16 cellular contexts compared by ENCODE assay signal in the genomic region with DNA sequence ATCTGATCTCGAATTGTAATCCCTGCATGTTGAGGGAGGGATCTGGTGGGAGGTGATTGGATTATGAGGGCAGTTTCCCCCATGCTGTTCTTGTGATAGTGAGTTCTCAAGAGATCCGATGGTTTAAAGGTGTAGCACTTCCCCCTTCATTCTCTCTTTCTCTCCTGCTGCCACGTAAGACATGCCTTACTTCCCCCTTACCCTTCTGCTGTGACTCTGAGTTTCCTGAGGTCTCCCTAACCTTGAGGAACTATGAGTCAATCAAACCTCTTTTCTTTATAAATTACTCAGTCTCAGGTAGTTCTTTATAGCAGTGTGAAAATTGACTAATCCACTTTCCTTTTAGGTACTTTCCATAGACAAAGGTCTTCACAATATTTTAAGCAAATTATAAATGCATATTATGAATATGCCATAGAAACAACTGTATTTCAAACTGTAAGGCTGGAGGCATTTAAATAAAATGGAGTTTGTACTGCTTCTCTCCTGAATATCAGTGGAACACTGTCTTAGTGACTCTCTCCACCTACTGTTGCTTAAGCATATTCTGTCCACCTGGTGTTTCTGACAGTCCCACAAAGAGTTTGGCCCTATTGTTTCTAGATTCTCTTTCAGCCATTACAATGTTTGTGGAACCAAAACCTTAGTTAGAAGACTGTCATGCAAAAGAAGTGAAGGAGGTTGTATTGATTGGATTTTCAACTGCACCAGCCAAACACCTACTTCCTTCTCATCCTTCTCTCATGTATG. TPM values are rescaled to one million over a fixed set of nuclear protein-coding genes. Genes with fewer than 3 reads are reported as not detected.
DNase-seq lines count a peak whose midpoint lies in the region; ATAC-seq, FAIRE-seq and TF ChIP-seq lines count a peak whose summit lies in the region.
"Had no signal": no experiment of that assay in that cellular context is flagged by ENCODE, and none has a peak within 500 bp of the region (broad histone marks: within the 10 kb centered on the region; RNA-seq: fewer than 3 reads in every experiment).

No MANE protein-coding gene starts in this region.

- H3K27ac ChIP-seq in GM12878 (ENCODE audit: control insufficient read depth, insufficient read depth), result no peak overlapping the region

- no peak for FAIRE-seq in GM12878 (lab: Jason Lieb, UNC)
- FAIRE-seq: H1 had no signal

- BruUV-seq in GM12878 (replicated peaks; lab: Mats Ljungman, UMichigan), result no TSS peak
- BruUV-seq in MCF 10A (replicated peaks; lab: Mats Ljungman, UMichigan), result no TSS peak

- peaks cover 17% of the 10 kb centered on the region for H3K9me3 Mint-ChIP-seq in activated CD8-positive, alpha-beta T cell treated with anti-CD3 and anti-CD28 coated beads for 36 hours
- H3K9me3 Mint-ChIP-seq in activated CD8-positive, alpha-beta T cell treated with anti-CD3 and anti-CD28 coated beads, Interleukin-2, amount 10 ng/mL, durations not matched to agents 7 days and 5 days (ENCODE audit: insufficient read depth), result peaks cover 3% of the 10 kb centered on the region
- H3K9me3 Mint-ChIP-seq in MCF 10A (ENCODE audit: unreplicated experiment), result no peaks in the 10 kb centered on the region

- TF ChIP-seq CTCF in activated CD8-positive, alpha-beta T cell treated with anti-CD3 and anti-CD28 coated beads for 36 hours (IDR thresholded peaks at IDR 0.05), result no peak
- TF ChIP-seq CTCF in GM12878 (IDR thresholded peaks at IDR 0.05 in 2 of 3, conservative IDR thresholded peaks at IDR 0.05 in 1 of 3; ENCODE audit: control insufficient read depth in 2 of 3, extremely low read depth in 1 of 3, insufficient read depth in 1 of 3, low read depth in 3 of 3, low read length in 3 of 3) (no peak), MCF 10A (IDR thresholded peaks at IDR 0.05; ENCODE audit: unreplicated experiment) (no peak)

- H2AFZ ChIP-seq in GM12878 (ENCODE audit: control insufficient read depth, low read depth, low read length), result no peak overlapping the region

- intact Hi-C loops in activated CD8-positive, alpha-beta T cell treated with anti-CD3 and anti-CD28 coated beads for 36 hours (cut with micrococcal nuclease), result loop anchor here (2.0 to 5.0 kb wide), 5 partner anchors 65 to 235 kb away; no protein-coding TSS in a partner anchor
- intact Hi-C loops in GM12878 (cut with micrococcal nuclease; ENCODE audit: unreplicated experiment) (loop anchor here (2.0 to 5.0 kb wide), 3 partner anchors 65 to 500 kb away; no protein-coding TSS in a partner anchor), MCF 10A (cut with micrococcal nuclease) (loop anchor here (5.0 kb wide), 1 partner anchor 500 kb away; no protein-coding TSS in a partner anchor)

- no peak overlapping the region for H3K4me3 ChIP-seq in GM12878

- peak overlapping the region; percentile 90 for H3K27ac Mint-ChIP-seq in activated CD8-positive, alpha-beta T cell treated with anti-CD3 and anti-CD28 coated beads for 36 hours
- H3K27ac Mint-ChIP-seq in activated CD8-positive, alpha-beta T cell treated with anti-CD3 and anti-CD28 coated beads, Interleukin-2, amount 10 ng/mL, durations not matched to agents 7 days and 5 days, result no peak overlapping the region
- H3K27ac Mint-ChIP-seq in MCF 10A (ENCODE audit: low read depth, unreplicated experiment), result no peak overlapping the region
- H3K27ac Mint-ChIP-seq: IgD-negative memory B cell, memory B cell had no signal

- H3K27me3 Mint-ChIP-seq in activated CD8-positive, alpha-beta T cell treated with anti-CD3 and anti-CD28 coated beads for 36 hours, result peaks cover 19% of the 10 kb centered on the region
- peaks cover 36% of the 10 kb centered on the region for H3K27me3 Mint-ChIP-seq in activated CD8-positive, alpha-beta T cell treated with anti-CD3 and anti-CD28 coated beads, Interleukin-2, amount 10 ng/mL, durations not matched to agents 7 days and 5 days (ENCODE audit: low read depth)
- H3K27me3 Mint-ChIP-seq in MCF 10A (ENCODE audit: insufficient read depth, unreplicated experiment), result no peaks in the 10 kb centered on the region

- POLR2A ChIA-PET in activated CD8-positive, alpha-beta T cell treated with anti-CD3 and anti-CD28 coated beads for 36 hours (lab: Charles Lee), result interaction anchor here (0.7 to 2.6 kb wide), 4 partner anchors 72 to 123 kb away, joined by 3 to 9 read pairs (median 5); a partner anchor contains a TSS
- POLR2A ChIA-PET in activated CD8-positive, alpha-beta T cell treated with anti-CD3 and anti-CD28 coated beads, Interleukin-2, amount 10 ng/mL, durations not matched to agents 7 days and 5 days (lab: Charles Lee), result no interaction called here
- POLR2A ChIA-PET in GM12878 (lab: Charles Lee) (interaction anchor here (1.2 kb wide), 1 partner anchor 175 kb away, joined by 3 read pairs; no protein-coding TSS in a partner anchor), MCF 10A (lab: Yijun Ruan, JAX) (no interaction called here)

- no peaks in the 10 kb centered on the region for H3K36me3 ChIP-seq in GM12878 (ENCODE audit: control insufficient read depth in 2 of 2, insufficient read depth in 2 of 2, low read length in 1 of 2)

- TF ChIP-seq EP300 in GM12878 (IDR thresholded peaks at IDR 0.05; ENCODE audit: borderline replicate concordance in 1 of 2, control insufficient read depth in 1 of 2, low read depth in 2 of 2, low read length in 2 of 2), result no peak

- H3K27me3 ChIP-seq in GM12878 (replicated peaks in 1 of 2; ENCODE audit: control insufficient read depth in 2 of 2, insufficient read depth in 2 of 2, low read length in 1 of 2), result no peaks in the 10 kb centered on the region

- 17% methylated on average over 3 of the region's 3 CpGs for WGBS in GM12878 (ENCODE audit: insufficient coverage, insufficient replicate concordance, low lambda C conversion rate, missing lambda C conversion rate)

- H3K9ac ChIP-seq in GM12878 (ENCODE audit: control insufficient read depth, insufficient read depth, low read length), result no peak overlapping the region

- H3K4me2 ChIP-seq in GM12878 (ENCODE audit: control insufficient read depth, insufficient read depth), result peak overlapping the region; percentile 26; the same call in 1 of the 2 replicates

- H3K4me1 Mint-ChIP-seq in activated CD8-positive, alpha-beta T cell treated with anti-CD3 and anti-CD28 coated beads for 36 hours (ENCODE audit: low read depth), result peaks cover 48% of the 10 kb centered on the region
- H3K4me1 Mint-ChIP-seq in activated CD8-positive, alpha-beta T cell treated with anti-CD3 and anti-CD28 coated beads, Interleukin-2, amount 10 ng/mL, durations not matched to agents 7 days and 5 days (ENCODE audit: low read depth), result no peaks in the 10 kb centered on the region
- H3K4me1 Mint-ChIP-seq in MCF 10A (ENCODE audit: insufficient read depth, unreplicated experiment), result peaks cover 21% of the 10 kb centered on the region
- H3K4me1 Mint-ChIP-seq: memory B cell had no signal

- H3K9me3 ChIP-seq in GM12878 (replicated peaks; ENCODE audit: control insufficient read depth, insufficient read depth, low read length), result peaks cover 12% of the 10 kb centered on the region; the same call in 2 of the 3 replicates

- SMC1A ChIA-PET in GM12878 (lab: Charles Lee; ENCODE audit: uncharacterized antibody, unreplicated experiment), result interaction anchor here (1.3 to 7.1 kb wide), 9 partner anchors 10 to 124 kb away, joined by 3 to 91 read pairs (median 6); no protein-coding TSS in a partner anchor

- no peaks in the 10 kb centered on the region for H4K20me1 ChIP-seq in GM12878 (ENCODE audit: control insufficient read depth, insufficient read depth)

- RAD21 ChIA-PET in GM12878 (lab: Charles Lee; ENCODE audit: unreplicated experiment), result interaction anchor here (0.6 to 4.6 kb wide), 5 partner anchors 67 to 123 kb away, joined by 3 to 51 read pairs (median 7); a partner anchor contains a TSS

- H3K4me1 ChIP-seq in GM12878 (ENCODE audit: control insufficient read depth, insufficient read depth, low read length), result peaks cover 15% of the 10 kb centered on the region

- no peaks in the 10 kb centered on the region for H3K79me2 ChIP-seq in GM12878 (ENCODE audit: control insufficient read depth, insufficient read depth, low read length)

- H3K4me3 Mint-ChIP-seq in activated CD8-positive, alpha-beta T cell treated with anti-CD3 and anti-CD28 coated beads for 36 hours, result peak overlapping the region; percentile 8
- H3K4me3 Mint-ChIP-seq in activated CD8-positive, alpha-beta T cell treated with anti-CD3 and anti-CD28 coated beads, Interleukin-2, amount 10 ng/mL, durations not matched to agents 7 days and 5 days, result no peak overlapping the region
- H3K4me3 Mint-ChIP-seq in MCF 10A (ENCODE audit: unreplicated experiment), result no peak overlapping the region
- H3K4me3 Mint-ChIP-seq: IgD-negative memory B cell, memory B cell had no signal

- in situ Hi-C loops in GM12878 (cut with MboI), result loop anchor here (5.0 to 10.0 kb wide), 4 partner anchors 70 to 503 kb away; no protein-coding TSS in a partner anchor

- TF ChIP-seq RAD21 in GM12878 (IDR thresholded peaks at IDR 0.05; ENCODE audit: insufficient read depth, low read depth, low read length), result no peak

- CTCF ChIA-PET in activated CD8-positive, alpha-beta T cell treated with anti-CD3 and anti-CD28 coated beads for 36 hours (lab: Charles Lee), result interaction anchor here (0.8 to 5.9 kb wide), 15 partner anchors 12 to 254 kb away, joined by 3 to 121 read pairs (median 8); a partner anchor contains a TSS
- CTCF ChIA-PET in activated CD8-positive, alpha-beta T cell treated with anti-CD3 and anti-CD28 coated beads, Interleukin-2, amount 10 ng/mL, durations not matched to agents 7 days and 5 days (lab: Charles Lee), result interaction anchor here (0.6 to 4.2 kb wide), 8 partner anchors 8 to 501 kb away, joined by 3 to 90 read pairs (median 4); no protein-coding TSS in a partner anchor
- CTCF ChIA-PET in GM12878 (lab: Yijun Ruan, JAX), result interaction anchor here (1.0 to 6.1 kb wide), 13 partner anchors 8 to 501 kb away, joined by 3 to 129 read pairs (median 6); no protein-coding TSS in a partner anchor
- CTCF ChIA-PET in MCF 10A (lab: Yijun Ruan, JAX), result interaction anchor here (0.5 to 8.7 kb wide), 17 partner anchors 12 to 501 kb away, joined by 3 to 178 read pairs (median 9); no protein-coding TSS in a partner anchor

- peaks cover 16% of the 10 kb centered on the region for H3K36me3 Mint-ChIP-seq in activated CD8-positive, alpha-beta T cell treated with anti-CD3 and anti-CD28 coated beads for 36 hours (ENCODE audit: low read depth)
- no peaks in the 10 kb centered on the region for H3K36me3 Mint-ChIP-seq in activated CD8-positive, alpha-beta T cell treated with anti-CD3 and anti-CD28 coated beads, Interleukin-2, amount 10 ng/mL, durations not matched to agents 7 days and 5 days (ENCODE audit: low read depth)
- no peaks in the 10 kb centered on the region for H3K36me3 Mint-ChIP-seq in MCF 10A (ENCODE audit: insufficient read depth, unreplicated experiment)
- H3K36me3 Mint-ChIP-seq: IgD-negative memory B cell, memory B cell had no signal

- no peak for TF ChIP-seq POLR2A in GM12878 (IDR thresholded peaks at IDR 0.05; ENCODE audit: low read depth, low read length)

- peak; percentile 67 for ATAC-seq in activated CD8-positive, alpha-beta T cell treated with anti-CD3 and anti-CD28 coated beads for 36 hours
- no peak for ATAC-seq in activated CD8-positive, alpha-beta T cell treated with anti-CD3 and anti-CD28 coated beads, Interleukin-2, amount 10 ng/mL, durations not matched to agents 7 days and 5 days
- ATAC-seq in GM19328 (IDR thresholded peaks at IDR 0.05; ENCODE audit: unreplicated experiment), result peak; percentile 32
- ATAC-seq in HG03378 (IDR thresholded peaks at IDR 0.05; ENCODE audit: unreplicated experiment), result peak; percentile 30
- peak; percentile 30; the same call in 2 of the 3 replicates for ATAC-seq in GM12878
- no peak for ATAC-seq in GM21423 (IDR thresholded peaks at IDR 0.05; ENCODE audit: unreplicated experiment)
- ATAC-seq in GM19467 (IDR thresholded peaks at IDR 0.05; ENCODE audit: unreplicated experiment), result no peak

- peak; percentile 55 for DNase-seq in activated CD8-positive, alpha-beta T cell treated with anti-CD3 and anti-CD28 coated beads for 36 hours
- DNase-seq in activated CD8-positive, alpha-beta T cell treated with anti-CD3 and anti-CD28 coated beads, Interleukin-2, amount 10 ng/mL, durations not matched to agents 7 days and 5 days, result no peak
- DNase-seq in GM12878 (ENCODE audit: low read depth, low spot score), result no peak
- DNase-seq in MCF 10A (ENCODE audit: unreplicated experiment), result no peak
- DNase-seq: COR-L47, NCI-H146, NCI-H510A, T-helper 9 cell had no signal

RNA-seq across cellular contexts. Expression of a gene that starts 24.3 kb away (rescaled TPM):
- not detected for total RNA-seq in activated CD8-positive, alpha-beta T cell treated with anti-CD3 and anti-CD28 coated beads for 36 hours
- not detected for total RNA-seq in activated CD8-positive, alpha-beta T cell treated with anti-CD3 and anti-CD28 coated beads, Interleukin-2, amount 10 ng/mL, durations not matched to agents 7 days and 5 days
- not detected in 2 replicates for total RNA-seq in GM12878 (2013; cell fraction: nucleolus; rRNA removed)
- total RNA-seq in GM12878 (2014; rRNA removed) (not detected in 2 replicates), GM12878 (2014; rRNA removed; fragmentation: Illumina TruSeq; extraction: Trizol) (not detected in 2 replicates), GM12878 (2021) (not detected in 2 replicates), MCF 10A (2022) (not detected in 2 replicates)
- not detected for polyA plus RNA-seq in GM12878 (2011; ENCODE audit: low read depth)
- polyA plus RNA-seq in GM12878 (2011; rRNA removed) (not detected in 2 replicates), GM12878 (2014; fragmentation: Illumina TruSeq; extraction: Trizol) (not detected in 2 replicates), GM12878 (2014; fragmentation: Nextera tagmentation; extraction: Ambion mirVana) (not detected), GM12878 (2014; rRNA removed) (not detected in 2 replicates), GM12878 (2016; fragmentation: Nextera tagmentation; extraction: Ambion mirVana) (not detected)
- polyA plus RNA-seq in GM12878 (2011; cell fraction: cytosol; rRNA removed), result not detected in 2 replicates
- not detected in 2 replicates for polyA plus RNA-seq in GM12878 (2011; cell fraction: nucleus; rRNA removed)
- not detected in 2 replicates for polyA plus RNA-seq in GM12878 (2012)
- polyA minus RNA-seq in GM12878 (2011; rRNA and poly(A)+ RNA removed), result not detected in 2 replicates
- not detected in 2 replicates for polyA minus RNA-seq in GM12878 (2011; cell fraction: cytosol; rRNA and poly(A)+ RNA removed)
- not detected in 2 replicates for polyA minus RNA-seq in GM12878 (2011; cell fraction: nucleus; rRNA and poly(A)+ RNA removed)
- total RNA-seq: H1, osteocyte had no signal
- polyA plus RNA-seq: H1, IgD-negative memory B cell had no signal

Comparison
In these comparisons a context has a peak if more than half of its experiments do, and no peak if none do; other contexts are left out.
1. ATAC-seq: peak in activated CD8-positive, alpha-beta T cell treated with anti-CD3 and anti-CD28 coated beads for 36 hours (single experiment), GM19328 (single experiment), HG03378 (single experiment) and GM12878 (single experiment); none in activated CD8-positive, alpha-beta T cell treated with anti-CD3 and anti-CD28 coated beads, Interleukin-2, amount 10 ng/mL, durations not matched to agents 7 days and 5 days (single experiment), GM21423 (single experiment) and GM19467 (single experiment).
2. POLR2A ChIA-PET loops: an anchor here in activated CD8-positive, alpha-beta T cell treated with anti-CD3 and anti-CD28 coated beads for 36 hours (0.7 to 2.6 kb wide) and GM12878 (1.2 kb wide); none called in activated CD8-positive, alpha-beta T cell treated with anti-CD3 and anti-CD28 coated beads, Interleukin-2, amount 10 ng/mL, durations not matched to agents 7 days and 5 days and MCF 10A.